Comparison of ENCODE assay signal across 34 cellular contexts in the genomic region with DNA sequence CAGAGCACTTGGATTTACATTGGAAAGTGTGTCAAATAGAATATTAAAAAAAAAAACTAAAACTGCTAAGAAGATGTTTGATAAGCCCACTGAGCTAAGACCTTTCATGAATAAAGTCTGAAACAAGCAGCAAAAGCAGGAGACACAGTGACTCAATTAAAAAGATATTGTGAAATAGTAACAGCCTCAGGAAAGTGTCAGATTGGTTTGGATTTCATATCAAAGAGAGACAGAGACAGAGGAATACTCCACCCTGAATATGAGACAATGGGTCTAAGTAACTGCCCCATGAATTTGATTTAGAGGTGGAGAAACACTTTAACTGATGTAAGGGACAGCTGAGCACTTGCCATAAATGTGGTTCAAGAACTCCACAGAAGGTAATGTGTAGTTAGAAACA.
"Had no signal": no experiment of that assay in that cellular context is flagged by ENCODE, and none has a peak within 500 bp of the region (broad histone marks: within the 10 kb centered on the region; RNA-seq: fewer than 3 reads in every experiment).

No MANE protein-coding gene starts in this region.

- ATAC-seq: activated naive CD4-positive, alpha-beta T cell treated with anti-CD3 and anti-CD28 coated beads, Interleukin-2, amount 50 U/mL, for 72 hours; activated T-cell treated with anti-CD3 and anti-CD28 coated beads, Interleukin-2, amount 50 U/mL, for 4 hours; PC-3 had no signal

- H3K9me3 ChIP-seq: Peyer's patch had no signal

- DNase-seq: activated B cell treated with CpG ODN at 0.5 μM for 24 hours; activated CD4-positive, alpha-beta memory T cell treated with anti-CD3 and anti-CD28 coated beads for 36 hours; activated CD4-positive, alpha-beta T cell treated with anti-CD3 and anti-CD28 coated beads for 4 hours; activated CD4-positive, alpha-beta T cell treated with anti-CD3 and anti-CD28 coated beads, Interleukin-2, amount 50 U/mL, for 1 hour; activated CD4-positive, CD25-positive, alpha-beta regulatory T cell treated with anti-CD3 and anti-CD28 coated beads, Interleukin-2, amount 50 U/mL, for 72 hours; activated CD8-positive, alpha-beta memory T cell treated with anti-CD3 and anti-CD28 coated beads, Interleukin-2, amount 50 U/mL, for 4 hours; activated gamma-delta T cell treated with Interleukin-2 at 50 U/mL for 16 hours; activated naive CD4-positive, alpha-beta T cell treated with anti-CD3 and anti-CD28 coated beads for 36 hours; activated T-cell treated with anti-CD3 and anti-CD28 coated beads for 4 hours; activated T-cell treated with anti-CD3 and anti-CD28 coated beads, Interleukin-2, amount 50 U/mL, for 4 hours; amniotic stem cell; aorta; brain microvascular endothelial cell; Karpas-422; KBM-7; MM.1S; MV-4-11; NCI-H1092; NCI-H1417 treated with DMSO at 0.1 percent for 48 hours; NCI-H187 treated with DMSO at 0.1 percent for 48 hours; NCI-H2081; NCI-H345; NCI-H524 treated with DMSO at 0.1 percent for 48 hours; PC-3; Peyer's patch; Right ventricle myocardium superior; RPMI8226; SW 1271; T-helper 1 cell; T-helper 2 cell; T-helper 9 cell had no signal

- H3K4me1 ChIP-seq: Peyer's patch had no signal

- H3K4me3 ChIP-seq: Peyer's patch had no signal

- H3K4me1 Mint-ChIP-seq: activated B cell treated with CpG ODN at 0.5 μM for 24 hours had no signal

- H3K27ac ChIP-seq: brain microvascular endothelial cell, Peyer's patch, VCaP had no signal

- H3K9me3 Mint-ChIP-seq: activated B cell treated with CpG ODN at 0.5 μM for 24 hours had no signal

- H3K36me3 ChIP-seq: brain microvascular endothelial cell, Peyer's patch had no signal

- H3K4me3 Mint-ChIP-seq: activated B cell treated with CpG ODN at 0.5 μM for 24 hours; activated CD4-positive, alpha-beta memory T cell treated with anti-CD3 and anti-CD28 coated beads for 36 hours; activated naive CD4-positive, alpha-beta T cell treated with anti-CD3 and anti-CD28 coated beads for 36 hours; activated T-cell treated with anti-CD3 and anti-CD28 coated beads, Interleukin-2, amount 50 U/mL, for 4 hours; activated T-helper 1 cell treated with anti-CD3 and anti-CD28 coated beads, Interleukin-12 subunit alpha, Interleukin-12 subunit beta, Interleukin-2, Interleukin-4 antibody, amounts not matched to agents 30 ng/mL and 10 ng/mL and 1 ng/mL, durations not matched to agents 14 hours and 24 hours and 36 hours had no signal

- H3K36me3 Mint-ChIP-seq: activated CD4-positive, alpha-beta memory T cell treated with anti-CD3 and anti-CD28 coated beads for 36 hours had no signal

- H3K27ac Mint-ChIP-seq: activated B cell treated with CpG ODN at 0.5 μM for 24 hours; activated CD4-positive, alpha-beta memory T cell treated with anti-CD3 and anti-CD28 coated beads for 36 hours; activated naive CD4-positive, alpha-beta T cell treated with anti-CD3 and anti-CD28 coated beads for 36 hours; activated T-helper 1 cell treated with anti-CD3 and anti-CD28 coated beads, Interleukin-12 subunit alpha, Interleukin-12 subunit beta, Interleukin-2, Interleukin-4 antibody, amounts not matched to agents 30 ng/mL and 10 ng/mL and 1 ng/mL, durations not matched to agents 14 hours and 24 hours and 36 hours had no signal

- H3K27me3 ChIP-seq: brain microvascular endothelial cell, Peyer's patch had no signal

- H3K27me3 Mint-ChIP-seq: activated B cell treated with CpG ODN at 0.5 μM for 24 hours; activated CD4-positive, alpha-beta memory T cell treated with anti-CD3 and anti-CD28 coated beads for 36 hours had no signal
